ENCODE assay signal across 22 cellular contexts in genomic region chr9:81673310-81673709, GRCh38.
"Had no signal": no experiment of that assay in that cellular context is flagged by ENCODE, and none has a peak within 500 bp of the region (broad histone marks: within the 10 kb centered on the region; RNA-seq: fewer than 3 reads in every experiment).

No MANE protein-coding gene starts in this region.

- H3K9me3 Mint-ChIP-seq: activated naive CD4-positive, alpha-beta T cell treated with anti-CD3 and anti-CD28 coated beads, Interleukin-2, amount 50 U/mL, for 24 hours; central memory CD8-positive, alpha-beta T cell; immature natural killer cell; neural crest cell had no signal

- H3K27ac Mint-ChIP-seq: activated naive CD4-positive, alpha-beta T cell treated with anti-CD3 and anti-CD28 coated beads, Interleukin-2, amount 50 U/mL, for 24 hours had no signal

- H3K36me3 ChIP-seq: colonic mucosa, right atrium auricular region had no signal

- H3K4me1 ChIP-seq: colonic mucosa had no signal

- ATAC-seq: stimulated activated naive CD8-positive, alpha-beta T cell treated with anti-CD3 and anti-CD28 coated beads, Interleukin-15, Interleukin-2, amounts not matched to agents 100 U/mL and 50 U/mL, for 24 hours had no signal

- DNase-seq: activated CD8-positive, alpha-beta memory T cell treated with anti-CD3 and anti-CD28 coated beads for 24 hours; activated CD8-positive, alpha-beta memory T cell treated with anti-CD3 and anti-CD28 coated beads, Interleukin-2, amount 50 U/mL, for 48 hours; activated gamma-delta T cell; colonic mucosa; erythroblast; foreskin melanocyte; head of caudate nucleus; immature natural killer cell; kidney glomerular epithelial cell; left ventricle myocardium inferior; mammary epithelial cell; stimulated activated CD4-positive, alpha-beta T cell treated with anti-CD3 and anti-CD28 coated beads, Interleukin-12 subunit alpha, Interleukin-12 subunit beta, amount 100 ng/mL, for 4 hours; stimulated activated CD4-positive, alpha-beta T cell treated with anti-CD3 and anti-CD28 coated beads, Interleukin-1b, Interleukin-23, amount 100 ng/mL, for 48 hours; stimulated activated CD8-positive, alpha-beta memory T cell treated with anti-CD3 and anti-CD28 coated beads, Interleukin-4, amount 100 ng/mL, for 48 hours; stimulated activated naive CD8-positive, alpha-beta T cell treated with anti-CD3 and anti-CD28 coated beads, Interleukin-15, Interleukin-2, amounts not matched to agents 100 U/mL and 50 U/mL, for 24 hours; substantia nigra; tibial artery had no signal

- H3K36me3 Mint-ChIP-seq: activated naive CD4-positive, alpha-beta T cell treated with anti-CD3 and anti-CD28 coated beads, Interleukin-2, amount 50 U/mL, for 24 hours had no signal

- H3K4me3 ChIP-seq: ascending aorta, colonic mucosa, left ventricle myocardium inferior, right atrium auricular region, tibial artery had no signal

- H3K9me3 ChIP-seq: ascending aorta, colonic mucosa, left ventricle myocardium inferior, right atrium auricular region, tibial artery had no signal

- H3K27ac ChIP-seq: ascending aorta, colonic mucosa, left ventricle myocardium inferior, right atrium auricular region, tibial artery had no signal

- H3K4me3 Mint-ChIP-seq: activated naive CD4-positive, alpha-beta T cell treated with anti-CD3 and anti-CD28 coated beads, Interleukin-2, amount 50 U/mL, for 24 hours; central memory CD8-positive, alpha-beta T cell; immature natural killer cell; neural crest cell had no signal

- H3K27me3 Mint-ChIP-seq: central memory CD8-positive, alpha-beta T cell had no signal

- H3K27me3 ChIP-seq: ascending aorta, colonic mucosa, right atrium auricular region, tibial artery had no signal

- H3K4me1 Mint-ChIP-seq: activated naive CD4-positive, alpha-beta T cell treated with anti-CD3 and anti-CD28 coated beads, Interleukin-2, amount 50 U/mL, for 24 hours; central memory CD8-positive, alpha-beta T cell had no signal
